ENCODE assay signal across 10 cellular contexts in the genomic region with DNA sequence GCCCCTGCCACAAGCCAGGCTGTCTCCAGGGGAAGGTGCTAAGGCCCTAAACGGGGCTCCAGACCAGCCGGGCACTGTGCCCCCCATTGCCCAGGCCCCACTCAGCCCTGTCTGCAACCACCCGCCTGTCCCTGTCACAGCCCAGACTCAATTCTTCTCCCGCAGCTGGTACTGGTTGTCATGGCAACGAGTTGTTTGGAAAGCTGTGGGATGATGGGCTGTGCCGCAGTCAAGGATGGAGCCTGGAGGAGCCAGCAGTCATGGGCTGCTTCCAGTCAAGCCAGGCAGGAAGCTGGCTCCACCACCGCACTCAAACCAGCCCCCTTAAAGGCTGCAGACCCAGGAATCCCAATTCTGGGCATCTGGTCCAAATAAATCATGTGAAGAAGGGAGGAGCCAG. TPM values are rescaled to one million over a fixed set of nuclear protein-coding genes. Genes with fewer than 3 reads are reported as not detected.
DNase-seq lines count a peak whose midpoint lies in the region; ATAC-seq, FAIRE-seq and TF ChIP-seq lines count a peak whose summit lies in the region.
"Had no signal": no experiment of that assay in that cellular context is flagged by ENCODE, and none has a peak within 500 bp of the region (broad histone marks: within the 10 kb centered on the region; RNA-seq: fewer than 3 reads in every experiment).

No MANE protein-coding gene starts in this region.

- no peaks in the 10 kb centered on the region for H3K79me2 ChIP-seq in neural progenitor cell (ENCODE audit: low read depth)

- H3K4me1 ChIP-seq in neural progenitor cell (no peaks in the 10 kb centered on the region), mucosa of descending colon (ENCODE audit: low read depth) (no peaks in the 10 kb centered on the region)

- H3K27ac Mint-ChIP-seq in neural progenitor cell: no peak overlapping the region
- H3K27ac Mint-ChIP-seq: type B pancreatic cell had no signal

- H3K4me1 Mint-ChIP-seq in neural progenitor cell: peaks cover 19% of the 10 kb centered on the region

- peaks cover 7% of the 10 kb centered on the region for H3K27me3 Mint-ChIP-seq in neural progenitor cell (ENCODE audit: insufficient read depth, low read depth)
- H3K27me3 Mint-ChIP-seq: type B pancreatic cell had no signal

- DNase-seq in GM03348 (ENCODE audit: low spot score) (peak; percentile 51), NCI-H2227 treated with DMSO at 0.1 percent for 48 hours (lab: John Stamatoyannopoulos, UW) (peak; percentile 88), dorsolateral prefrontal cortex (peak; percentile 44 to 94 (median 90)), neural progenitor cell (ENCODE audit: low spot score) (peak; percentile 92), mucosa of descending colon (no peak), WERI-Rb-1 (no peak), GM12891 (ENCODE audit: insufficient read length, low spot score) (no peak)

- peaks cover 2% of the 10 kb centered on the region for H3K9me3 Mint-ChIP-seq in neural progenitor cell
- H3K9me3 Mint-ChIP-seq: type B pancreatic cell had no signal

- H2AFZ ChIP-seq in neural progenitor cell (replicated peaks): no peak overlapping the region

- TF ChIP-seq CTCF in dorsolateral prefrontal cortex (IDR thresholded peaks at IDR 0.05 in 54 of 56, conservative IDR thresholded peaks at IDR 0.05 in 2 of 56; ENCODE audit: low read depth in 1 of 56, partially characterized antibody in 56 of 56) (peak in 4 of 56 donors; percentile 10 to 23 (median 13)), neural progenitor cell (IDR thresholded peaks at IDR 0.05) (no peak), mucosa of descending colon (IDR thresholded peaks at IDR 0.05) (no peak), WERI-Rb-1 (IDR thresholded peaks at IDR 0.05; ENCODE audit: low read depth, low read length) (no peak)

- H3K27ac ChIP-seq in dorsolateral prefrontal cortex (peak overlapping the region; percentile 74 to 99 (median 93)), neural progenitor cell (no peak overlapping the region), WERI-Rb-1 (no peak overlapping the region)

- H3K27me3 ChIP-seq in dorsolateral prefrontal cortex (no peaks in the 10 kb centered on the region), neural progenitor cell (no peaks in the 10 kb centered on the region), WERI-Rb-1 (ENCODE audit: insufficient read depth, low read depth, severe bottlenecking) (no peaks in the 10 kb centered on the region)

- TF ChIP-seq POLR2A in GM12891 (IDR thresholded peaks at IDR 0.05; ENCODE audit: low read depth, low read length): no peak

- FAIRE-seq in GM12891 (lab: Jason Lieb, UNC): no peak

- no peak overlapping the region for H3K9ac ChIP-seq in neural progenitor cell

- H3K36me3 ChIP-seq in neural progenitor cell (no peaks in the 10 kb centered on the region), mucosa of descending colon (ENCODE audit: low read depth) (no peaks in the 10 kb centered on the region), WERI-Rb-1 (no peaks in the 10 kb centered on the region)

- H4K20me1 ChIP-seq in neural progenitor cell (ENCODE audit: low read depth): no peaks in the 10 kb centered on the region

- H3K4me2 ChIP-seq in neural progenitor cell: no peak overlapping the region

- no peak for ATAC-seq in mucosa of descending colon
- ATAC-seq in HG03139 (IDR thresholded peaks at IDR 0.05; ENCODE audit: unreplicated experiment): no peak

- no peaks in the 10 kb centered on the region for H3K9me3 ChIP-seq in neural progenitor cell (ENCODE audit: low read depth)
- H3K9me3 ChIP-seq in mucosa of descending colon: no peaks in the 10 kb centered on the region
- no peaks in the 10 kb centered on the region for H3K9me3 ChIP-seq in WERI-Rb-1 (ENCODE audit: severe bottlenecking)

- intact Hi-C loops in dorsolateral prefrontal cortex (cut with DNase I) (loop anchor here in 1 of 2 donors (1.0 kb wide), 1 partner anchor 32 kb away; no protein-coding TSS in a partner anchor), mucosa of descending colon (cut with DNase I, micrococcal nuclease) (no loop called here)

- H3K36me3 Mint-ChIP-seq in neural progenitor cell: no peaks in the 10 kb centered on the region
- H3K36me3 Mint-ChIP-seq: type B pancreatic cell had no signal

- peaks cover 5% of the 10 kb centered on the region for H3F3A ChIP-seq in neural progenitor cell (ENCODE audit: low read depth)

- H3K4me3 ChIP-seq in dorsolateral prefrontal cortex: peak overlapping the region in 20 of 59 donors; percentile 2 to 40 (median 20)
- no peak overlapping the region for H3K4me3 ChIP-seq in neural progenitor cell
- no peak overlapping the region for H3K4me3 ChIP-seq in mucosa of descending colon
- H3K4me3 ChIP-seq in WERI-Rb-1 (ENCODE audit: low read depth, low read length): no peak overlapping the region

- no peak overlapping the region for H3K4me3 Mint-ChIP-seq in neural progenitor cell
- H3K4me3 Mint-ChIP-seq: type B pancreatic cell had no signal

TF ChIP-seq in GM12891, 5 proteins besides CTCF, POLR2A, EP300 and RAD21:
- TF ChIP-seq SPI1 (IDR thresholded peaks at IDR 0.05; ENCODE audit: low read depth, low read length) (no peak), POLR2AphosphoS5 (IDR thresholded peaks at IDR 0.05; ENCODE audit: low read depth, low read length) (no peak), TAF1 (IDR thresholded peaks at IDR 0.05; ENCODE audit: low read depth, low read length) (no peak), POU2F2 (IDR thresholded peaks at IDR 0.05; ENCODE audit: low read depth, low read length) (no peak), PAX5 (IDR thresholded peaks at IDR 0.05; ENCODE audit: insufficient read depth, low read length, severe bottlenecking) (no peak)

RNA-seq across cellular contexts. Expression of a gene that starts 4.2 kb away (rescaled TPM):
- total RNA-seq in dorsolateral prefrontal cortex (1 to 10 TPM in 68 of 120 experiments, under 1 TPM in 48, not detected in 4; 0.14 to 9.4 (median 1.1) TPM), neural progenitor cell (ENCODE audit: low replicate concordance) (1.4 and 3.1 TPM in 2 replicates), mucosa of descending colon (under 1 TPM in 1 of 3 donors, not detected in 2; 0.99 TPM)
- 0.13 TPM for polyA plus RNA-seq in GM12891 (2012; ENCODE audit: low read depth, missing spikeins)
- total RNA-seq: activated CD8-positive, alpha-beta memory T cell treated with anti-CD3 and anti-CD28 coated beads for 36 hours had no signal

RNA-seq across cellular contexts. Expression of a gene that starts 47.5 kb away (rescaled TPM):
- total RNA-seq in dorsolateral prefrontal cortex: 100 to 1,000 TPM; 101 to 272 (median 186) TPM
- total RNA-seq in neural progenitor cell (ENCODE audit: low replicate concordance): 7.1 and 21.2 TPM in 2 replicates
- total RNA-seq in mucosa of descending colon: 1 to 10 TPM in 1 of 3 donors, under 1 TPM in 2; 0.55 to 3.8 (median 0.65) TPM
- 1.6 TPM for polyA plus RNA-seq in GM12891 (2012; ENCODE audit: low read depth, missing spikeins)

Comparison
In these comparisons a context has a peak if more than half of its experiments do, and no peak if none do; other contexts are left out.
1. DNase-seq: peak in GM03348 (single experiment), NCI-H2227 treated with DMSO at 0.1 percent for 48 hours (single experiment), dorsolateral prefrontal cortex (10 of 10) and neural progenitor cell (single experiment); none in mucosa of descending colon (0 of 3), WERI-Rb-1 (single experiment) and GM12891 (single experiment).
2. H3K27ac ChIP-seq: peak in dorsolateral prefrontal cortex (59 of 59); none in neural progenitor cell (single experiment) and WERI-Rb-1 (single experiment).